In the genomic region with DNA sequence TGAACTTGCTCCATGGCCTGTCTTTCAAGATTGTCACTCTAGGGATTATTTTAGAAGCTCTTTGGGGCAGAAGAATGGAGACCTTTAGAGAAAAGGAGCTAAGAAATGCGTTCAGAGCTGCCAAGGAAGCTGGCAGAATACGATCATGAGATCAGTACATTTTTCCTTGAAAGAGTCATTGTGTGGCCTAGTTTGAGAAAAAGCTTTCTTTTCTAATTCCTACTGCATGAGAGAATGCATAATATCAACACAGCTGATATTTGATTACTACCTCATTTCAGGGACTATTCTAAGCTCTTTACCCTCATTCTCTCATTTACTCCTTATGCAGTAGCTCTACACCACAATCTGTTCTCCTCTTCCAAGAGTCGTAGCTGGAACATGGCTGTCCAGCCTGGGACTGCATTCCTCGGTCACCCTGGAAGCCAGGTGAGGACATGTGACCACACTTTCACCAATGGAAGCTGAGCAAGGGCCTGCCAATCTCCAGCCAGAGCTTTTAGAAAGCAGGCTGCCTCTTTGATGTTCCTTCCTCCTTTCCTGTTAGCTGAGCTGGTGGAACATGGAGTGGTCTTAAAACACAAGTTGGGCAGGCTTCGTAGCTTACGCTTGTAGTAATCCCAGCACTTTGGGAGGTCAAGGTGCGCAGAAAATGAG, we compare ENCODE assay signal across 15 cellular contexts.
A peak's percentile ranks its signal among the peaks of the same experiment; 100 is the strongest.
DNase-seq lines count a peak whose midpoint lies in the region; ATAC-seq and TF ChIP-seq lines count a peak whose summit lies in the region.
"Had no signal": no experiment of that assay in that cellular context is flagged by ENCODE, and none has a peak within 500 bp of the region (broad histone marks: within the 10 kb centered on the region; RNA-seq: fewer than 3 reads in every experiment).

No MANE protein-coding gene starts in this region.

- TF ChIP-seq CTCF in HFFc6 (IDR thresholded peaks at IDR 0.05), result no peak
- TF ChIP-seq CTCF in cardiac fibroblast (IDR thresholded peaks at IDR 0.05; ENCODE audit: low read depth, low read length), result no peak
- no peak for TF ChIP-seq CTCF in GM13977 (IDR thresholded peaks at IDR 0.05; ENCODE audit: extremely low read depth, insufficient read depth, missing control alignments)
- no peak for TF ChIP-seq CTCF in GM10266 (IDR thresholded peaks at IDR 0.05; ENCODE audit: control insufficient read depth, insufficient read depth, low read depth, missing control alignments)

- H3K4me3 ChIP-seq in cardiac fibroblast (replicated peaks in 1 of 2; ENCODE audit: low read depth in 2 of 2, low read length in 2 of 2), result no peak overlapping the region
- H3K4me3 ChIP-seq: mucosa of descending colon, testis had no signal

- H3K27ac ChIP-seq in temporal lobe (ENCODE audit: low read depth, low read length), result peak overlapping the region; percentile 22
- H3K27ac ChIP-seq: testis had no signal

- H3K9me3 Mint-ChIP-seq in HFFc6, result no peaks in the 10 kb centered on the region
- H3K9me3 Mint-ChIP-seq: activated naive CD4-positive, alpha-beta T cell treated with anti-CD3 and anti-CD28 coated beads, Interleukin-2, amount 50 U/mL, for 24 hours had no signal

- in situ Hi-C loops in GM13977 (cut with MboI; ENCODE audit: low pct_unique_long_range_greater_than_20kb, low sequenced_read_pairs, unreplicated experiment), result no loop called here

- ATAC-seq in GM21825 (IDR thresholded peaks at IDR 0.05; ENCODE audit: unreplicated experiment), result no peak
- ATAC-seq: mucosa of descending colon had no signal

- DNase-seq in HFFc6, result peak; percentile 77
- peak; percentile 66 to 86 for DNase-seq in cardiac fibroblast (ENCODE audit: low read depth in 2 of 2)
- DNase-seq in iris pigment epithelial cell (ENCODE audit: low read depth), result peak; percentile 92
- no peak for DNase-seq in GM13977 (ENCODE audit: low spot score)
- DNase-seq in GM10266 (ENCODE audit: extremely low spot score), result no peak
- no peak for DNase-seq in NCI-H2196 (lab: John Stamatoyannopoulos, UW; ENCODE audit: unreplicated experiment)
- DNase-seq: activated CD4-positive, alpha-beta T cell treated with anti-CD3 and anti-CD28 coated beads for 48 hours; erythroblast; GF-D8; mucosa of descending colon; NCI-H2107; testis had no signal

- H3K27ac Mint-ChIP-seq in HFFc6, result peak overlapping the region; percentile 60
- H3K27ac Mint-ChIP-seq: activated naive CD4-positive, alpha-beta T cell treated with anti-CD3 and anti-CD28 coated beads, Interleukin-2, amount 50 U/mL, for 24 hours had no signal

- H3K36me3 Mint-ChIP-seq in HFFc6 (ENCODE audit: low read depth), result no peaks in the 10 kb centered on the region
- H3K36me3 Mint-ChIP-seq: activated naive CD4-positive, alpha-beta T cell treated with anti-CD3 and anti-CD28 coated beads, Interleukin-2, amount 50 U/mL, for 24 hours had no signal

- H3K4me3 Mint-ChIP-seq in HFFc6, result peak overlapping the region; percentile 18
- H3K4me3 Mint-ChIP-seq: activated naive CD4-positive, alpha-beta T cell treated with anti-CD3 and anti-CD28 coated beads, Interleukin-2, amount 50 U/mL, for 24 hours had no signal

- peaks cover 16% of the 10 kb centered on the region for H3K27me3 Mint-ChIP-seq in HFFc6 (ENCODE audit: insufficient read depth)

- H3K4me1 Mint-ChIP-seq in HFFc6 (ENCODE audit: low read depth), result peaks cover 38% of the 10 kb centered on the region
- H3K4me1 Mint-ChIP-seq: activated naive CD4-positive, alpha-beta T cell treated with anti-CD3 and anti-CD28 coated beads, Interleukin-2, amount 50 U/mL, for 24 hours had no signal

Comparison
In these comparisons a context has a peak if more than half of its experiments do, and no peak if none do; other contexts are left out.
1. DNase-seq: peak in HFFc6 (single experiment), cardiac fibroblast (2 of 2) and iris pigment epithelial cell (single experiment); none in GM13977 (single experiment), GM10266 (single experiment) and NCI-H2196 (single experiment).